24 cellular contexts compared by ENCODE assay signal in genomic region chr1:4127595-4128140, GRCh38.
DNase-seq lines count a peak whose midpoint lies in the region; ATAC-seq, FAIRE-seq and TF ChIP-seq lines count a peak whose summit lies in the region.
"Had no signal": no experiment of that assay in that cellular context is flagged by ENCODE, and none has a peak within 500 bp of the region (broad histone marks: within the 10 kb centered on the region; RNA-seq: fewer than 3 reads in every experiment).

No MANE protein-coding gene starts in this region.

- H3K9me3 ChIP-seq in Karpas-422 (ENCODE audit: low read length) (no peaks in the 10 kb centered on the region), K562 (replicated peaks; ENCODE audit: control insufficient read depth, insufficient read depth, low read depth, low read length) (no peaks in the 10 kb centered on the region), osteoblast (ENCODE audit: low read depth, low read length) (no peaks in the 10 kb centered on the region), aorta (ENCODE audit: control insufficient read depth, low read length) (peaks cover 3% of the 10 kb centered on the region)
- H3K9me3 ChIP-seq: Caco-2 had no signal

- no peaks in the 10 kb centered on the region for H3K36me3 ChIP-seq in Karpas-422 (ENCODE audit: insufficient read depth, low read length)
- H3K36me3 ChIP-seq in K562 (ENCODE audit: control insufficient read depth, insufficient read depth, low read length): no peaks in the 10 kb centered on the region
- no peaks in the 10 kb centered on the region for H3K36me3 ChIP-seq in osteoblast (ENCODE audit: insufficient read depth, low read length)
- H3K36me3 ChIP-seq in aorta (ENCODE audit: control insufficient read depth in 1 of 2, insufficient read depth in 2 of 2, low read length in 1 of 2): no peaks in the 10 kb centered on the region
- H3K36me3 ChIP-seq: SJSA1 had no signal

- H3K4me2 ChIP-seq in Karpas-422 (ENCODE audit: low read depth, low read length, poor library complexity, severe bottlenecking) (peak overlapping the region; percentile 68), K562 (ENCODE audit: insufficient read depth, low read length) (no peak overlapping the region), osteoblast (ENCODE audit: insufficient read depth, low read length) (no peak overlapping the region)
- H3K4me2 ChIP-seq: PC-9 had no signal

- H3K27ac ChIP-seq in Karpas-422 (ENCODE audit: low read length) (no peak overlapping the region), K562 (ENCODE audit: extremely low read depth, low read depth, low read length) (no peak overlapping the region), osteoblast (ENCODE audit: low read depth, low read length) (no peak overlapping the region), aorta (ENCODE audit: low read depth in 1 of 2, low read length in 2 of 2) (no peak overlapping the region)
- H3K27ac ChIP-seq: C4-2B, PC-9, SJSA1 had no signal

- H3K4me1 ChIP-seq in Karpas-422 (ENCODE audit: low read length) (peaks cover 25% of the 10 kb centered on the region), K562 (replicated peaks in 1 of 2; ENCODE audit: control insufficient read depth in 2 of 2, insufficient read depth in 2 of 2, low read length in 2 of 2) (peaks cover 0 to 6% of the 10 kb centered on the region in 2 experiments; a peak in 2 of 5 replicates), osteoblast (ENCODE audit: insufficient read depth, low read length) (no peaks in the 10 kb centered on the region), aorta (ENCODE audit: control insufficient read depth in 1 of 2, insufficient read depth in 2 of 2, low read length in 2 of 2) (no peaks in the 10 kb centered on the region)
- H3K4me1 ChIP-seq: Caco-2, SJSA1 had no signal

- H4K20me1 ChIP-seq in Karpas-422 (ENCODE audit: insufficient read depth, low read depth, low read length) (no peaks in the 10 kb centered on the region), K562 (replicated peaks; ENCODE audit: control insufficient read depth, insufficient read depth, low read length) (peaks cover 9% of the 10 kb centered on the region; the same call in 1 of the 2 replicates), osteoblast (ENCODE audit: insufficient read depth, low read length) (no peaks in the 10 kb centered on the region)

- H3K79me2 ChIP-seq in Karpas-422 (ENCODE audit: low read length): no peaks in the 10 kb centered on the region
- no peaks in the 10 kb centered on the region for H3K79me2 ChIP-seq in K562 (ENCODE audit: control insufficient read depth, insufficient read depth, low read length)
- no peaks in the 10 kb centered on the region for H3K79me2 ChIP-seq in osteoblast (ENCODE audit: insufficient read depth, low read length)

- no peak for TF ChIP-seq CTCF in K562 (IDR thresholded peaks at IDR 0.05 in 2 of 3, conservative IDR thresholded peaks at IDR 0.05 in 1 of 3; ENCODE audit: insufficient read depth in 2 of 3, low read depth in 1 of 3, low read length in 3 of 3)
- no peak for TF ChIP-seq CTCF in osteoblast (IDR thresholded peaks at IDR 0.05; ENCODE audit: extremely low read depth, low read depth, low read length)

- intact Hi-C loops in K562 (cut with micrococcal nuclease) (no loop called here), aorta (cut with DNase I) (no loop called here)

- no peak for TF ChIP-seq POLR2A in K562 (conservative IDR thresholded peaks at IDR 0.05)

- CTCF ChIA-PET in K562 (lab: Yijun Ruan, JAX; ENCODE audit: low intra/inter-chr PET ratio): no interaction called here

- H3K9ac ChIP-seq in Karpas-422 (ENCODE audit: low read length) (peak overlapping the region; percentile 43), K562 (ENCODE audit: insufficient read depth in 1 of 2, low read depth in 2 of 2, low read length in 2 of 2) (no peak overlapping the region)

- in situ Hi-C loops in K562 (cut with MboI): no loop called here

- H2AFZ ChIP-seq in Karpas-422 (ENCODE audit: low read length) (peak overlapping the region; percentile 30; the same call in 1 of the 2 replicates), K562 (ENCODE audit: low read depth, low read length) (no peak overlapping the region), osteoblast (ENCODE audit: low read length) (no peak overlapping the region)
- H2AFZ ChIP-seq: PC-9 had no signal

- no peak for FAIRE-seq in K562 (lab: Jason Lieb, UNC)
- no peak for FAIRE-seq in HTR-8/SVneo (lab: Jason Lieb, UNC)
- FAIRE-seq: GM12891, GM19239, H1 had no signal

- no peaks in the 10 kb centered on the region for H3K9me1 ChIP-seq in K562 (ENCODE audit: control insufficient read depth, insufficient read depth, low read length)

- WGBS in K562 (ENCODE audit: insufficient coverage, low coverage, missing lambda C conversion rate): under 1% methylated on average over 23 of the region's 23 CpGs
- 66 to 73% methylated on average over 23 of the region's 23 CpGs for WGBS in aorta, 2 donors

- no TSS peak for BruUV-seq in K562 (replicated peaks; lab: Mats Ljungman, UMichigan)

- ATAC-seq in K562 (peak; percentile 71), aorta (ENCODE audit: low FRiP score) (no peak)
- ATAC-seq: CD8-positive, alpha-beta T cell had no signal

- no peak for TF ChIP-seq RAD21 in K562 (CRISPR knock-in tag; conservative IDR thresholded peaks at IDR 0.05 in 1 of 2, IDR thresholded peaks at IDR 0.05 in 1 of 2)

- peak overlapping the region; percentile 44; the same call in 1 of the 2 replicates for H3K4me3 ChIP-seq in Karpas-422 (ENCODE audit: low read length)
- no peak overlapping the region for H3K4me3 ChIP-seq in K562
- no peak overlapping the region for H3K4me3 ChIP-seq in osteoblast (ENCODE audit: insufficient read depth, low read length)
- no peak overlapping the region for H3K4me3 ChIP-seq in aorta (ENCODE audit: low read length in 2 of 2)
- H3K4me3 ChIP-seq: PC-9, SJSA1 had no signal

- no peak for TF ChIP-seq EP300 in K562 (IDR thresholded peaks at IDR 0.05; ENCODE audit: low read length)

- DNase-seq in Karpas-422: no peak
- DNase-seq in K562 (ENCODE audit: extremely low read depth in 1 of 4, low spot score in 3 of 4): peak in 2 of 4 experiments; percentile 9 to 22
- DNase-seq in osteoblast (ENCODE audit: insufficient read length, low spot score, missing footprints): peak; percentile 60
- peak; percentile 8 to 37 for DNase-seq in aorta
- DNase-seq in SKM-1 (lab: John Stamatoyannopoulos, UW; ENCODE audit: unreplicated experiment): no peak
- DNase-seq in HTR-8/SVneo (ENCODE audit: insufficient read length, low spot score): no peak
- no peak for DNase-seq in NCI-H69 (lab: John Stamatoyannopoulos, UW)
- DNase-seq: Caco-2; CD8-positive, alpha-beta T cell; GF-D8; KBM-7; MM.1S; NCI-H2029; NCI-H446; NCI-H524 treated with DMSO at 0.1 percent for 48 hours; NCI-H82; PC-9; Right ventricle myocardium superior; RPMI8226 had no signal

- H3K27me3 ChIP-seq in Karpas-422 (ENCODE audit: low read length) (peaks cover 5% of the 10 kb centered on the region; the same call in 1 of the 2 replicates), K562 (ENCODE audit: control insufficient read depth in 2 of 2, insufficient read depth in 2 of 2, low read length in 2 of 2) (peaks cover 34 to 72% of the 10 kb centered on the region in 2 experiments), osteoblast (ENCODE audit: insufficient read depth, low read length) (no peaks in the 10 kb centered on the region), aorta (ENCODE audit: control insufficient read depth in 1 of 2, insufficient read depth in 2 of 2, low read length in 1 of 2) (no peaks in the 10 kb centered on the region)
- H3K27me3 ChIP-seq: SJSA1 had no signal

- POLR2A ChIA-PET in K562 (lab: Yijun Ruan, JAX): no interaction called here

- no peaks in the 10 kb centered on the region for H3K9me2 ChIP-seq in Karpas-422 (replicated peaks; ENCODE audit: insufficient read depth, low read length)

TF ChIP-seq in K562, 482 proteins besides CTCF, POLR2A, EP300 and RAD21:
- TF ChIP-seq CAMTA2 (CRISPR knock-in tag; conservative IDR thresholded peaks at IDR 0.05) (no peak), FUS (optimal IDR thresholded peaks at IDR 0.05; ENCODE audit: low read depth, low read length) (no peak), KLF16 (IDR thresholded peaks at IDR 0.05) (no peak), ZBTB1 (CRISPR knock-in tag; IDR thresholded peaks at IDR 0.05; ENCODE audit: borderline replicate concordance, low read depth) (no peak), ZBTB49 (CRISPR knock-in tag; IDR thresholded peaks at IDR 0.05; ENCODE audit: borderline replicate concordance) (no peak), COPS2 (conservative IDR thresholded peaks at IDR 0.05) (no peak), ZNF444 (CRISPR knock-in tag; IDR thresholded peaks at IDR 0.05) (no peak), CEBPB (tag; IDR thresholded peaks at IDR 0.05) (no peak), ETV1 (tag; conservative IDR thresholded peaks at IDR 0.05; ENCODE audit: low read depth) (no peak), ZNF445 (CRISPR knock-in tag; IDR thresholded peaks at IDR 0.05; ENCODE audit: low read depth) (no peak), SNAPC5 (CRISPR knock-in tag; IDR thresholded peaks at IDR 0.05) (no peak)
TF ChIP-seq in K562: peak in this region for 0.

Comparison
In these comparisons a context has a peak if more than half of its experiments do, and no peak if none do; other contexts are left out.
1. DNase-seq: peak in osteoblast (single experiment) and aorta (2 of 2); none in Karpas-422 (single experiment), SKM-1 (single experiment), HTR-8/SVneo (single experiment) and NCI-H69 (single experiment).